8 cellular contexts compared by ENCODE assay signal in the genomic region with DNA sequence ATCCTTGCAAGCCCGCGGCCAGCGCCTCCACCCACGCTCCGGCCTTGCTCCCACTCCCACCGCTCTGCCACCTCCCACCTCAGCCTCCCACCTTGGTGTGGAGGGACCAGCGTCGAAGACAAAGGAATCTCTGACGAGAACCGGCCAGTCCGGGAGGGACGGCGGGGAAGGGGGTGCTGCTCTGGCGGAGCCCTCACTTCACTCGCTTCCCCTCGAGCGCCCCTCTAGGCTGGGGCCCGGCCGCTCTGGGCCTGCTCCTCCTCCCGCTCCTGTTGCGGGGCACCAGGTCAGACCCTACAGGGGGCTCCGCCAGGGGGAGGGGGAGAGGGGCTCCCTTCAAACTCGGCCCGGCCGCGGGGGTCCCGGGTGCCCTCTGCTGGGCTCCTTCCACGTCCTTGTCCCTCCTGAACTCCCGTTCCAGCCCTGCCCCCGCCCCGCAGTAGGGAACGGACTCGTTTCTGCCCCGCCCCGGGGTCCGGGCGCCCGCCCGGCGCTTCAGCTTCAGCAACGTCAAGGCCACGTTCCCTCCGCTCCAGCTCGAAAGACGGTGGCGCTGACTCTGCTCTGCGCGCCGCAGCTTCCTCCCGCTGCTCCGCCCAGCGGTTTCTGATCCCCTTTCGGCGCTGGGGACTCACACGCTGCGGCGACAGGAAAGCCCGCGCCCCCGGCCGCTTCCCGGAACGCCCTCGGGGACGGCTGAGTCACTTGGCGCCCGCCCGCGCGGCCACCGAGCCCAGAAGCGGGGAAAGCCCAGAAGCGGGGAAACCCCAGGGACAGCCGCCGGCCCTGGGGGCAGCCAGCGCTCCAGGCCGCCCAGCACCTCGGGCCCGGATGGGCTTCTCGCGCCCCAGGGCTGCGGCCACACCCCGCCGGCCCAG. TPM values are rescaled to one million over a fixed set of nuclear protein-coding genes. Genes with fewer than 3 reads are reported as not detected.
DNase-seq lines count a peak whose midpoint lies in the region; ATAC-seq lines count a peak whose summit lies in the region.

No MANE protein-coding gene starts in this region.

- POLR2A ChIA-PET in CD8-positive, alpha-beta memory T cell (lab: Charles Lee), result interaction anchor here (0.9 to 1.6 kb wide), 5 partner anchors 29 to 176 kb away, joined by 3 to 19 read pairs (median 5); a partner anchor contains a TSS

- H3K27me3 ChIP-seq in CD8-positive, alpha-beta memory T cell (ENCODE audit: insufficient read depth, low read length, poor library complexity, severe bottlenecking), result no peaks in the 10 kb centered on the region

- peaks cover 17 to 26% (median 25%) of the 10 kb centered on the region in 3 donors for H3K4me1 Mint-ChIP-seq in CD8-positive, alpha-beta memory T cell
- H3K4me1 Mint-ChIP-seq in effector memory CD8-positive, alpha-beta T cell (ENCODE audit: low read depth in 2 of 2), result peaks cover 3 to 16% of the 10 kb centered on the region in 2 donors

- H3K36me3 ChIP-seq in CD8-positive, alpha-beta memory T cell (ENCODE audit: insufficient read depth, low read length), result no peaks in the 10 kb centered on the region

- ATAC-seq in GM19452 (IDR thresholded peaks at IDR 0.05; ENCODE audit: unreplicated experiment) (peak; percentile 90), HG03571 (IDR thresholded peaks at IDR 0.05; ENCODE audit: unreplicated experiment) (peak; percentile 87)
- ATAC-seq in effector memory CD8-positive, alpha-beta T cell (replicated peaks), result peak; percentile 85

- H3K9me3 Mint-ChIP-seq in CD8-positive, alpha-beta memory T cell, result no peaks in the 10 kb centered on the region
- H3K9me3 Mint-ChIP-seq in effector memory CD8-positive, alpha-beta T cell, result no peaks in the 10 kb centered on the region

- H3K4me3 ChIP-seq in CD8-positive, alpha-beta memory T cell (ENCODE audit: low read length), result peak overlapping the region; percentile 46

- H3K4me1 ChIP-seq in CD8-positive, alpha-beta memory T cell (ENCODE audit: insufficient read depth, low read length), result peaks cover 16% of the 10 kb centered on the region

- H3K27ac ChIP-seq in CD8-positive, alpha-beta memory T cell (ENCODE audit: low read depth, low read length), result peak overlapping the region; percentile 72

- CTCF ChIA-PET in CD8-positive, alpha-beta memory T cell (lab: Charles Lee), result interaction anchor here (0.9 to 1.8 kb wide), 7 partner anchors 22 to 142 kb away, joined by 3 to 10 read pairs (median 4); a partner anchor contains a TSS

- H3K9me3 ChIP-seq in CD8-positive, alpha-beta memory T cell (ENCODE audit: low read length), result no peaks in the 10 kb centered on the region

- peak overlapping the region; percentile 85 to 97 (median 90) for H3K4me3 Mint-ChIP-seq in CD8-positive, alpha-beta memory T cell
- peak overlapping the region; percentile 95 to 96 for H3K4me3 Mint-ChIP-seq in effector memory CD8-positive, alpha-beta T cell

- no peaks in the 10 kb centered on the region for H3K27me3 Mint-ChIP-seq in CD8-positive, alpha-beta memory T cell
- H3K27me3 Mint-ChIP-seq in effector memory CD8-positive, alpha-beta T cell, result no peaks in the 10 kb centered on the region

- DNase-seq in CD8-positive, alpha-beta memory T cell, result peak; percentile 81 to 91 (median 89)
- DNase-seq in NK-92 (lab: John Stamatoyannopoulos, UW; ENCODE audit: unreplicated experiment) (peak; percentile 30), mesenteric fat pad (ENCODE audit: low spot score) (peak; percentile 97)
- DNase-seq in activated CD8-positive, alpha-beta memory T cell treated with anti-CD3 and anti-CD28 coated beads for 24 hours, result peak; percentile 98
- DNase-seq in effector memory CD8-positive, alpha-beta T cell, result peak; percentile 87 to 90 (median 88)
- peak; percentile 82 for DNase-seq in stimulated activated CD8-positive, alpha-beta memory T cell treated with anti-CD3 and anti-CD28 coated beads, Interleukin-15, amount 100 ng/mL, for 24 hours (ENCODE audit: low read depth)

- H3K36me3 Mint-ChIP-seq in CD8-positive, alpha-beta memory T cell, result peaks cover 0 to 3% (median 0%) of the 10 kb centered on the region in 3 donors
- H3K36me3 Mint-ChIP-seq in effector memory CD8-positive, alpha-beta T cell (ENCODE audit: insufficient read depth), result peaks cover 15% of the 10 kb centered on the region

- peak overlapping the region; percentile 93 to 99 (median 98) for H3K27ac Mint-ChIP-seq in CD8-positive, alpha-beta memory T cell
- H3K27ac Mint-ChIP-seq in effector memory CD8-positive, alpha-beta T cell, result peak overlapping the region; percentile 98 to 99

RNA-seq across cellular contexts. Expression of a gene that starts 28.6 kb away (rescaled TPM):
- 10 to 100 TPM; 24.2 to 25.8 TPM for total RNA-seq in CD8-positive, alpha-beta memory T cell
- polyA plus RNA-seq in CD8-positive, alpha-beta memory T cell, result 3.4 TPM
- total RNA-seq in mesenteric fat pad, result 63.4 TPM

Comparison
In these comparisons a context has a peak if more than half of its experiments do, and no peak if none do; other contexts are left out.
1. Peak in every context shown above with its lines: DNase-seq, ATAC-seq, H3K4me3 ChIP-seq and H3K27ac ChIP-seq.
2. DNase-seq: peak in every context shown above with its lines; median percentile 98 in activated CD8-positive, alpha-beta memory T cell treated with anti-CD3 and anti-CD28 coated beads for 24 hours; 97 in mesenteric fat pad; 89 in CD8-positive, alpha-beta memory T cell; 88 in effector memory CD8-positive, alpha-beta T cell; 82 in stimulated activated CD8-positive, alpha-beta memory T cell treated with anti-CD3 and anti-CD28 coated beads, Interleukin-15, amount 100 ng/mL, for 24 hours; 30 in NK-92.